Comparison of ENCODE assay signal across 7 cellular contexts in genomic region chr1:166544036-166544435, GRCh38.
"Had no signal": no experiment of that assay in that cellular context is flagged by ENCODE, and none has a peak within 500 bp of the region (broad histone marks: within the 10 kb centered on the region; RNA-seq: fewer than 3 reads in every experiment).

No MANE protein-coding gene starts in this region.

- H3K9ac ChIP-seq: KMS-11 had no signal

- H3K4me2 ChIP-seq: KMS-11 had no signal

- ATAC-seq: HepG2 had no signal

- DNase-seq: IMR-90, KBM-7, KG1 had no signal

- FAIRE-seq: HepG2, HTR-8/SVneo had no signal

- H3K27ac ChIP-seq: HL-60, KMS-11 had no signal
